12 cellular contexts compared by ENCODE assay signal in genomic region chr18:46518438-46518837, GRCh38.
DNase-seq lines count a peak whose midpoint lies in the region; ATAC-seq, FAIRE-seq and TF ChIP-seq lines count a peak whose summit lies in the region.
"Had no signal": no experiment of that assay in that cellular context is flagged by ENCODE, and none has a peak within 500 bp of the region (broad histone marks: within the 10 kb centered on the region; RNA-seq: fewer than 3 reads in every experiment).

No MANE protein-coding gene starts in this region.

- no peaks in the 10 kb centered on the region for H3K36me3 ChIP-seq in right lobe of liver

- H3K4me3 ChIP-seq in right lobe of liver, result no peak overlapping the region
- H3K4me3 ChIP-seq: K562 had no signal

- H3K27ac Mint-ChIP-seq in activated naive CD8-positive, alpha-beta T cell treated with anti-CD3 and anti-CD28 coated beads for 36 hours, result no peak overlapping the region

- in situ Hi-C loops in T47D (cut with HindIII; ENCODE audit: low pct_unique_long_range_greater_than_20kb, low sequenced_read_pairs), result no loop called here

- FAIRE-seq in D721Med (lab: Jason Lieb, UNC) (no peak), GM19239 (lab: Jason Lieb, UNC) (no peak)
- FAIRE-seq: K562 had no signal

- H3K4me1 ChIP-seq in right lobe of liver, result no peaks in the 10 kb centered on the region

- H3K27me3 Mint-ChIP-seq in activated naive CD8-positive, alpha-beta T cell treated with anti-CD3 and anti-CD28 coated beads for 36 hours, result no peaks in the 10 kb centered on the region

- no peak for TF ChIP-seq POLR2A in right lobe of liver (IDR thresholded peaks at IDR 0.05)

- no peak overlapping the region for H3K4me3 Mint-ChIP-seq in activated naive CD8-positive, alpha-beta T cell treated with anti-CD3 and anti-CD28 coated beads for 36 hours
- H3K4me3 Mint-ChIP-seq: neural crest cell had no signal

- H3K27ac ChIP-seq in right lobe of liver, result no peak overlapping the region

- WGBS in right lobe of liver (ENCODE audit: insufficient coverage, low coverage, low lambda C conversion rate, missing lambda C conversion rate), result no CpG with 5 or more reads among the region's 6 CpGs

- H3K27me3 ChIP-seq in right lobe of liver, result no peaks in the 10 kb centered on the region

- H3K9me3 ChIP-seq in right lobe of liver, result no peaks in the 10 kb centered on the region

- ATAC-seq in right lobe of liver (peak; percentile 72 to 80 (median 78)), GM21717 (IDR thresholded peaks at IDR 0.05; ENCODE audit: unreplicated experiment) (no peak)
- ATAC-seq: K562 had no signal

- H3K4me1 Mint-ChIP-seq in activated naive CD8-positive, alpha-beta T cell treated with anti-CD3 and anti-CD28 coated beads for 36 hours, result no peaks in the 10 kb centered on the region
- H3K4me1 Mint-ChIP-seq: neural crest cell had no signal

- no peaks in the 10 kb centered on the region for H3K36me3 Mint-ChIP-seq in activated naive CD8-positive, alpha-beta T cell treated with anti-CD3 and anti-CD28 coated beads for 36 hours

- no peak for DNase-seq in D721Med (ENCODE audit: insufficient read length, low spot score)
- DNase-seq in LoVo (ENCODE audit: low spot score), result peak; percentile 5
- peak; percentile 3 to 24 for DNase-seq in T47D (ENCODE audit: low read depth in 1 of 2, low spot score in 1 of 2)
- DNase-seq in right lobe of liver, result peak in 1 of 3 donors; percentile 58
- no peak for DNase-seq in GM19239 (ENCODE audit: insufficient read length, low spot score)
- DNase-seq in activated naive CD8-positive, alpha-beta T cell treated with anti-CD3 and anti-CD28 coated beads for 36 hours, result no peak
- no peak for DNase-seq in OCI-M1 (lab: John Stamatoyannopoulos, UW)
- DNase-seq: NK-92 treated with Interleukin-12 subunit alpha and Interleukin-12 subunit beta, amount 100 ng/mL, for 24 hours; stimulated activated CD4-positive, alpha-beta T cell treated with anti-CD3 and anti-CD28 coated beads, Interleukin-2, amount 100 ng/mL, for 24 hours had no signal

- no peaks in the 10 kb centered on the region for H3K9me3 Mint-ChIP-seq in activated naive CD8-positive, alpha-beta T cell treated with anti-CD3 and anti-CD28 coated beads for 36 hours

- TF ChIP-seq CTCF in D721Med (IDR thresholded peaks at IDR 0.05; ENCODE audit: insufficient read depth, missing control alignments) (peak; percentile 61), right lobe of liver (IDR thresholded peaks at IDR 0.05) (peak in 3 of 4 donors; percentile 14 to 41 (median 22))

- intact Hi-C loops in right lobe of liver (cut with DNase I), result no loop called here

Comparison
In these comparisons a context has a peak if more than half of its experiments do, and no peak if none do; other contexts are left out.
1. DNase-seq: peak in LoVo (single experiment) and T47D (2 of 2); none in D721Med (single experiment), GM19239 (single experiment), activated naive CD8-positive, alpha-beta T cell treated with anti-CD3 and anti-CD28 coated beads for 36 hours (single experiment) and OCI-M1 (single experiment).